Comparison of ENCODE assay signal across 29 cellular contexts in genomic region chr2:187124514-187124913, GRCh38.
"Had no signal": no experiment of that assay in that cellular context is flagged by ENCODE, and none has a peak within 500 bp of the region (broad histone marks: within the 10 kb centered on the region; RNA-seq: fewer than 3 reads in every experiment).

No MANE protein-coding gene starts in this region.

- H3K4me1 ChIP-seq: esophagus squamous epithelium, heart left ventricle had no signal

- H3K9me3 ChIP-seq: esophagus squamous epithelium, heart left ventricle had no signal

- H3K27me3 ChIP-seq: brain microvascular endothelial cell, esophagus squamous epithelium, heart left ventricle had no signal

- DNase-seq: activated CD4-positive, alpha-beta memory T cell treated with anti-CD3 and anti-CD28 coated beads, Interleukin-2, amount 10 ng/mL, durations not matched to agents 7 days and 5 days; activated CD4-positive, alpha-beta T cell treated with anti-CD3 and anti-CD28 coated beads for 36 hours; activated CD4-positive, alpha-beta T cell treated with anti-CD3 and anti-CD28 coated beads, Interleukin-2, amount 10 ng/mL, durations not matched to agents 7 days and 5 days; activated CD4-positive, alpha-beta T cell treated with anti-CD3 and anti-CD28 coated beads, Interleukin-2, amount 50 U/mL, for 4 hours; activated CD4-positive, CD25-positive, alpha-beta regulatory T cell; activated CD4-positive, CD25-positive, alpha-beta regulatory T cell treated with anti-CD3 and anti-CD28 coated beads, Interleukin-2, amount 50 U/mL, for 72 hours; activated CD8-positive, alpha-beta memory T cell treated with anti-CD3 and anti-CD28 coated beads, Interleukin-2, amount 50 U/mL, for 48 hours; activated effector memory CD4-positive, alpha-beta T cell treated with Interleukin-2 at 50 U/mL for 16 hours; activated gamma-delta T cell treated with Interleukin-2 at 50 U/mL for 16 hours; activated naive CD4-positive, alpha-beta T cell treated with anti-CD3 and anti-CD28 coated beads, Interleukin-2, amount 50 U/mL, for 16 hours; activated naive CD4-positive, alpha-beta T cell treated with Interleukin-2 at 50 U/mL for 16 hours; activated T-cell treated with anti-CD3 and anti-CD28 coated beads for 4 hours; activated T-cell treated with anti-CD3 and anti-CD28 coated beads, Interleukin-2, amount 50 U/mL, for 24 hours; activated T-cell treated with anti-CD3 and anti-CD28 coated beads, Interleukin-2, amount 50 U/mL, for 72 hours; amniotic stem cell; anterior cingulate cortex; brain microvascular endothelial cell; caudate nucleus; cortex of kidney; dermis blood vessel endothelial cell; effector CD4-positive, alpha-beta T cell; effector memory CD8-positive, alpha-beta T cell; esophagus squamous epithelium; foreskin fibroblast; glutamatergic neuron; T-helper 2 cell had no signal

- H3K36me3 ChIP-seq: brain microvascular endothelial cell, esophagus squamous epithelium, heart left ventricle had no signal

- ATAC-seq: activated CD4-positive, alpha-beta T cell treated with anti-CD3 and anti-CD28 coated beads for 36 hours; activated T-cell treated with anti-CD3 and anti-CD28 coated beads, Interleukin-2, amount 50 U/mL, for 72 hours; activated T-helper 17 cell treated with anti-CD3 and anti-CD28 coated beads, Interleukin-2, amount 50 U/mL, for 72 hours; effector memory CD8-positive, alpha-beta T cell had no signal

- H3K4me3 ChIP-seq: esophagus squamous epithelium, heart left ventricle had no signal

- H3K27ac ChIP-seq: brain microvascular endothelial cell, epithelial cell of prostate, esophagus squamous epithelium, heart left ventricle had no signal
